Comparison of ENCODE assay signal across 1 cellular context in genomic region chr16:81446318-81447275, GRCh38.
TF ChIP-seq lines count a peak whose summit lies in the region.

No MANE protein-coding gene starts in this region.

TF ChIP-seq in HepG2, 621 proteins besides CTCF, POLR2A, EP300 and RAD21 (continued from another document and continues in another):
- TF ChIP-seq MAFK (conservative IDR thresholded peaks at IDR 0.05 in 1 of 2, IDR thresholded peaks at IDR 0.05 in 1 of 2; ENCODE audit: low read length in 2 of 2): no peak
- TF ChIP-seq ZBTB21 (CRISPR knock-in tag; IDR thresholded peaks at IDR 0.05): no peak
- no peak for TF ChIP-seq EED (CRISPR knock-in tag; IDR thresholded peaks at IDR 0.05)
- no peak for TF ChIP-seq ZBTB34 (CRISPR knock-in tag; IDR thresholded peaks at IDR 0.05)
- TF ChIP-seq ZSCAN30 (CRISPR knock-in tag; IDR thresholded peaks at IDR 0.05): 0 out of 2 replicates have a peak, but pooled peaks have one; percentile 47
- TF ChIP-seq ZNF605 (CRISPR knock-in tag; IDR thresholded peaks at IDR 0.05): peak; percentile 4; the same call in 1 of the 2 replicates
- TF ChIP-seq YEATS4 (CRISPR knock-in tag; IDR thresholded peaks at IDR 0.05; ENCODE audit: borderline replicate concordance): 0 out of 2 replicates have a peak, but pooled peaks have one; percentile 17
- no peak for TF ChIP-seq RFX1 (IDR thresholded peaks at IDR 0.05)
- TF ChIP-seq ZNF501 (CRISPR knock-in tag; IDR thresholded peaks at IDR 0.05): no peak
- no peak for TF ChIP-seq SNAPC5 (CRISPR knock-in tag; IDR thresholded peaks at IDR 0.05; ENCODE audit: borderline replicate concordance)
- no peak for TF ChIP-seq STAG1 (CRISPR knock-in tag; IDR thresholded peaks at IDR 0.05)
- TF ChIP-seq, protein P1, sequence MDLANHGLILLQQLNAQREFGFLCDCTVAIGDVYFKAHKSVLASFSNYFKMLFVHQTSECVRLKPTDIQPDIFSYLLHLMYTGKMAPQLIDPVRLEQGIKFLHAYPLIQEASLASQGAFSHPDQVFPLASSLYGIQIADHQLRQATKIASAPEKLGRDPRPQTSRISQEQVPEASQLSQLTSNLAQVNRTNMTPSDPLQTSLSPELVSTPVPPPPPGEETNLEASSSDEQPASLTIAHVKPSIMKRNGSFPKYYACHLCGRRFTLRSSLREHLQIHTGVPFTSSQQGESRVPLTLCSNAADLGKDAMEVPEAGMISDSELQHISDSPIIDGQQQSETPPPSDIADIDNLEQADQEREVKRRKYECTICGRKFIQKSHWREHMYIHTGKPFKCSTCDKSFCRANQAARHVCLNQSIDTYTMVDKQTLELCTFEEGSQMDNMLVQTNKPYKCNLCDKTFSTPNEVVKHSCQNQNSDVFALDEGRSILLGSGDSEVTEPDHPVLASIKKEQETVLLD (CRISPR knock-in tag; IDR thresholded peaks at IDR 0.05; ENCODE audit: low read depth): no peak
- TF ChIP-seq MBD4 (IDR thresholded peaks at IDR 0.05; ENCODE audit: borderline replicate concordance, low read length): no peak
- no peak for TF ChIP-seq ZNF235 (CRISPR knock-in tag; IDR thresholded peaks at IDR 0.05; ENCODE audit: borderline replicate concordance)
- TF ChIP-seq NCOA5 (CRISPR knock-in tag; IDR thresholded peaks at IDR 0.05): no peak
- no peak for TF ChIP-seq TP53 (CRISPR knock-in tag; conservative IDR thresholded peaks at IDR 0.05)
- TF ChIP-seq, protein P2, sequence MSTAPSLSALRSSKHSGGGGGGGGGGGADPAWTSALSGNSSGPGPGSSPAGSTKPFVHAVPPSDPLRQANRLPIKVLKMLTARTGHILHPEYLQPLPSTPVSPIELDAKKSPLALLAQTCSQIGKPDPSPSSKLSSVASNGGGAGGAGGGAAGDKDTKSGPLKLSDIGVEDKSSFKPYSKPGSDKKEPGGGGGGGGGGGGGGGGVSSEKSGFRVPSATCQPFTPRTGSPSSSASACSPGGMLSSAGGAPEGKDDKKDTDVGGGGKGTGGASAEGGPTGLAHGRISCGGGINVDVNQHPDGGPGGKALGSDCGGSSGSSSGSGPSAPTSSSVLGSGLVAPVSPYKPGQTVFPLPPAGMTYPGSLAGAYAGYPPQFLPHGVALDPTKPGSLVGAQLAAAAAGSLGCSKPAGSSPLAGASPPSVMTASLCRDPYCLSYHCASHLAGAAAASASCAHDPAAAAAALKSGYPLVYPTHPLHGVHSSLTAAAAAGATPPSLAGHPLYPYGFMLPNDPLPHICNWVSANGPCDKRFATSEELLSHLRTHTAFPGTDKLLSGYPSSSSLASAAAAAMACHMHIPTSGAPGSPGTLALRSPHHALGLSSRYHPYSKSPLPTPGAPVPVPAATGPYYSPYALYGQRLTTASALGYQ (CRISPR knock-in tag; IDR thresholded peaks at IDR 0.05): no peak
- TF ChIP-seq KLF16 (CRISPR knock-in tag; IDR thresholded peaks at IDR 0.05): no peak; a peak in 1 of 4 replicates
- TF ChIP-seq ZFX (CRISPR knock-in tag; IDR thresholded peaks at IDR 0.05; ENCODE audit: low read depth): peak; percentile 51; the same call in 1 of the 2 replicates
- TF ChIP-seq, protein P3, sequence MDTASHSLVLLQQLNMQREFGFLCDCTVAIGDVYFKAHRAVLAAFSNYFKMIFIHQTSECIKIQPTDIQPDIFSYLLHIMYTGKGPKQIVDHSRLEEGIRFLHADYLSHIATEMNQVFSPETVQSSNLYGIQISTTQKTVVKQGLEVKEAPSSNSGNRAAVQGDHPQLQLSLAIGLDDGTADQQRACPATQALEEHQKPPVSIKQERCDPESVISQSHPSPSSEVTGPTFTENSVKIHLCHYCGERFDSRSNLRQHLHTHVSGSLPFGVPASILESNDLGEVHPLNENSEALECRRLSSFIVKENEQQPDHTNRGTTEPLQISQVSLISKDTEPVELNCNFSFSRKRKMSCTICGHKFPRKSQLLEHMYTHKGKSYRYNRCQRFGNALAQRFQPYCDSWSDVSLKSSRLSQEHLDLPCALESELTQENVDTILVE (CRISPR knock-in tag; IDR thresholded peaks at IDR 0.05): 0 out of 2 replicates have a peak, but pooled peaks have one; percentile 38
- TF ChIP-seq ZBTB40 (IDR thresholded peaks at IDR 0.05): no peak
- no peak; the same call in 1 of the 2 replicates for TF ChIP-seq ZBTB40 (CRISPR knock-in tag; IDR thresholded peaks at IDR 0.05)
- TF ChIP-seq JUND (CRISPR knock-in tag; IDR thresholded peaks at IDR 0.05): no peak
- no peak for TF ChIP-seq SMARCE1 (IDR thresholded peaks at IDR 0.05; ENCODE audit: borderline replicate concordance)
- no peak for TF ChIP-seq REXO4 (CRISPR knock-in tag; IDR thresholded peaks at IDR 0.05; ENCODE audit: borderline replicate concordance)
- no peak for TF ChIP-seq GABPA (IDR thresholded peaks at IDR 0.05; ENCODE audit: low read depth, low read length)
- no peak for TF ChIP-seq GABPA (CRISPR knock-in tag; IDR thresholded peaks at IDR 0.05; ENCODE audit: low read depth)
- TF ChIP-seq, protein P4, sequence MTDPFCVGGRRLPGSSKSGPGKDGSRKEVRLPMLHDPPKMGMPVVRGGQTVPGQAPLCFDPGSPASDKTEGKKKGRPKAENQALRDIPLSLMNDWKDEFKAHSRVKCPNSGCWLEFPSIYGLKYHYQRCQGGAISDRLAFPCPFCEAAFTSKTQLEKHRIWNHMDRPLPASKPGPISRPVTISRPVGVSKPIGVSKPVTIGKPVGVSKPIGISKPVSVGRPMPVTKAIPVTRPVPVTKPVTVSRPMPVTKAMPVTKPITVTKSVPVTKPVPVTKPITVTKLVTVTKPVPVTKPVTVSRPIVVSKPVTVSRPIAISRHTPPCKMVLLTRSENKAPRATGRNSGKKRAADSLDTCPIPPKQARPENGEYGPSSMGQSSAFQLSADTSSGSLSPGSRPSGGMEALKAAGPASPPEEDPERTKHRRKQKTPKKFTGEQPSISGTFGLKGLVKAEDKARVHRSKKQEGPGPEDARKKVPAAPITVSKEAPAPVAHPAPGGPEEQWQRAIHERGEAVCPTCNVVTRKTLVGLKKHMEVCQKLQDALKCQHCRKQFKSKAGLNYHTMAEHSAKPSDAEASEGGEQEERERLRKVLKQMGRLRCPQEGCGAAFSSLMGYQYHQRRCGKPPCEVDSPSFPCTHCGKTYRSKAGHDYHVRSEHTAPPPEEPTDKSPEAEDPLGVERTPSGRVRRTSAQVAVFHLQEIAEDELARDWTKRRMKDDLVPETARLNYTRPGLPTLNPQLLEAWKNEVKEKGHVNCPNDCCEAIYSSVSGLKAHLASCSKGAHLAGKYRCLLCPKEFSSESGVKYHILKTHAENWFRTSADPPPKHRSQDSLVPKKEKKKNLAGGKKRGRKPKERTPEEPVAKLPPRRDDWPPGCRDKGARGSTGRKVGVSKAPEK (CRISPR knock-in tag; IDR thresholded peaks at IDR 0.05; ENCODE audit: borderline replicate concordance): no peak
- no peak for TF ChIP-seq CREM (IDR thresholded peaks at IDR 0.05)
- TF ChIP-seq CREM (CRISPR knock-in tag; IDR thresholded peaks at IDR 0.05): no peak
- no peak for TF ChIP-seq ZBTB43 (CRISPR knock-in tag; conservative IDR thresholded peaks at IDR 0.05)
- no peak for TF ChIP-seq ZNF737 (CRISPR knock-in tag; IDR thresholded peaks at IDR 0.05; ENCODE audit: borderline replicate concordance)
- no peak for TF ChIP-seq ZNF749 (CRISPR knock-in tag; IDR thresholded peaks at IDR 0.05; ENCODE audit: borderline replicate concordance)
- TF ChIP-seq, protein P5, sequence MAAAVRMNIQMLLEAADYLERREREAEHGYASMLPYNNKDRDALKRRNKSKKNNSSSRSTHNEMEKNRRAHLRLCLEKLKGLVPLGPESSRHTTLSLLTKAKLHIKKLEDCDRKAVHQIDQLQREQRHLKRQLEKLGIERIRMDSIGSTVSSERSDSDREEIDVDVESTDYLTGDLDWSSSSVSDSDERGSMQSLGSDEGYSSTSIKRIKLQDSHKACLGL (CRISPR knock-in tag; IDR thresholded peaks at IDR 0.05): no peak; the same call in 1 of the 2 replicates
- no peak; the same call in 2 of the 3 replicates for TF ChIP-seq MXI1 (IDR thresholded peaks at IDR 0.05; ENCODE audit: borderline replicate concordance, low read depth, low read length)
- no peak for TF ChIP-seq ZNF224 (CRISPR knock-in tag; IDR thresholded peaks at IDR 0.05)
- TF ChIP-seq TCF7 (IDR thresholded peaks at IDR 0.05; ENCODE audit: low read depth): no peak
- no peak for TF ChIP-seq ZNF550 (CRISPR knock-in tag; IDR thresholded peaks at IDR 0.05; ENCODE audit: borderline replicate concordance)
- no peak; a peak in 1 of 4 replicates for TF ChIP-seq ATF4 (CRISPR knock-in tag; IDR thresholded peaks at IDR 0.05)
- TF ChIP-seq PRMT3 (CRISPR knock-in tag; IDR thresholded peaks at IDR 0.05; ENCODE audit: borderline replicate concordance, low read depth): no peak
- TF ChIP-seq GATAD2A (CRISPR knock-in tag; IDR thresholded peaks at IDR 0.05): peak; percentile 28; the same call in 1 of the 2 replicates
- no peak for TF ChIP-seq MED8 (CRISPR knock-in tag; IDR thresholded peaks at IDR 0.05; ENCODE audit: insufficient replicate concordance)
- TF ChIP-seq ZNF232 (CRISPR knock-in tag; IDR thresholded peaks at IDR 0.05; ENCODE audit: borderline replicate concordance): peak; percentile 33; the same call in 1 of the 2 replicates
- no peak for TF ChIP-seq HOXA3 (CRISPR knock-in tag; IDR thresholded peaks at IDR 0.05)
